ENCODE assay signal across 32 cellular contexts in the genomic region with DNA sequence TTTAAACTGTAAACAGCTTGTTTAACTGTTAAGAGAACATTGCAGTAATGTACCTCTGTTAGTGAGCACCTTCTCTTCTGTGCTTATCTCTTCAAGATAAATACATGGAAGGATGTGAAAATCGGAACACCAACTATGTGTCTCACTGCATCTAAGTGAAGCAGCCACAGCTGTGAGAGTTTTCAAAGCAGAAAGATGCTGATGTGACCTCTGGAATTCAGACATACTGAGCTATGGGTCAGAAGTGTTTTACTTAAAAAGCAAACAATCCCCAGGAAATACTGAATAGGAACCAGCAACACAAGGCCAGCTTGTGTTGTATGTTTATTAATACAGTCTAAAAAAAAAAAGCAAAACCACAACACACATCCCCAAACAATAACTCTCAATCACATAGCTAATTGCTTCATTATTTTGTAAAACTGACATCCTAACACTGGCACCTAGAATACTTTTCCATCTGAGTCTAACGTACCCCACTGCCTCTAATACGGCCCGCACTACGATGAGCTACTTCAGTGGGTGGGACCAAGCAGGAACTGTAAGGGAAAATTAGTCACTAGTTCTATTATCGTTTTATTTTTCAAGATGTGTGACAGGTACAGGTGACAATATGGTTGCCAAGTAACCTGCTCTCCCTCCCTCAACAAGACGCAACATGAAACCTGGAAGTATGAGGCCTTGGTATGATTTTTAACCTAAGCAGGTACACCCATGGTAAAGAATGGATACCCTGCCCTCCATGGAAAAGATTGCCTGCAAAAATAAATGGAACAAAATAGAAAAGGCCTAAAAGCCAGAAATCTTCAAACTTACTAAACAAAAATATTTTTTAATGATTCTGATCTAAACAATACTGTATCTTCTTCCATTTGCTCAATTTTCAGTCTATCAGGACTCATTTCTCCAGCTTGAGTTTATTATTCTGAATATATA. TPM values are rescaled to one million over a fixed set of nuclear protein-coding genes. Genes with fewer than 3 reads are reported as not detected.
A peak's percentile ranks its signal among the peaks of the same experiment; 100 is the strongest.
DNase-seq lines count a peak whose midpoint lies in the region; ATAC-seq and TF ChIP-seq lines count a peak whose summit lies in the region.
"Had no signal": no experiment of that assay in that cellular context is flagged by ENCODE, and none has a peak within 500 bp of the region (broad histone marks: within the 10 kb centered on the region; RNA-seq: fewer than 3 reads in every experiment).

No MANE protein-coding gene starts in this region.

- no peak overlapping the region for H3K4ac ChIP-seq in mesenchymal stem cell (ENCODE audit: low read depth in 1 of 2, low read length in 2 of 2)

- no peak for TF ChIP-seq POLR2A in vagina (IDR thresholded peaks at IDR 0.05)

- H2AFZ ChIP-seq in mesenchymal stem cell (ENCODE audit: low read depth, low read length): no peak overlapping the region
- H2AFZ ChIP-seq: GM23338 had no signal

- no peaks in the 10 kb centered on the region for H3K9me3 ChIP-seq in mesenchymal stem cell (ENCODE audit: control insufficient read depth, low read length)
- no peaks in the 10 kb centered on the region for H3K9me3 ChIP-seq in vagina
- H3K9me3 ChIP-seq in lower lobe of right lung: no peaks in the 10 kb centered on the region
- H3K9me3 ChIP-seq: body of pancreas, right lobe of liver, uterus had no signal

- H3K4me1 ChIP-seq in mesenchymal stem cell (ENCODE audit: control insufficient read depth, insufficient read depth, low read depth, low read length) (peaks cover 3% of the 10 kb centered on the region), vagina (peaks cover 39% of the 10 kb centered on the region), lower lobe of right lung (peaks cover 42% of the 10 kb centered on the region)

- TF ChIP-seq CTCF in vagina (IDR thresholded peaks at IDR 0.05): no peak
- no peak for TF ChIP-seq CTCF in lower lobe of right lung (IDR thresholded peaks at IDR 0.05)

- H2BK5ac ChIP-seq in mesenchymal stem cell (ENCODE audit: low read depth, low read length, poor library complexity, severe bottlenecking): no peak overlapping the region

- H3K79me1 ChIP-seq in mesenchymal stem cell (replicated peaks; ENCODE audit: low read length, poor library complexity, severe bottlenecking): peaks cover 30% of the 10 kb centered on the region

- H3K14ac ChIP-seq in mesenchymal stem cell (ENCODE audit: low read length in 2 of 2): no peak overlapping the region

- intact Hi-C loops in vagina (cut with DNase I) (no loop called here), lower lobe of right lung (cut with DNase I) (no loop called here)

- no peak for ATAC-seq in lower lobe of right lung
- ATAC-seq: activated CD4-positive, alpha-beta T cell treated with anti-CD3 and anti-CD28 coated beads for 36 hours; body of pancreas; GM23338; left cardiac atrium; SK-N-SH treated with all-trans-retinoic acid at 6 μM for 48 hours; stimulated activated effector memory CD8-positive, alpha-beta T cell treated with anti-CD3 and anti-CD28 coated beads, Interleukin-12 subunit alpha, Interleukin-12 subunit beta, amount 100 ng/mL, for 72 hours; T-helper 17 cell had no signal

- no peak overlapping the region for H2AK5ac ChIP-seq in mesenchymal stem cell (ENCODE audit: low read length, severe bottlenecking)

- 86% methylated on average over 5 of the region's 7 CpGs for WGBS in mesenchymal stem cell

- H4K8ac ChIP-seq in mesenchymal stem cell (ENCODE audit: low read length): no peak overlapping the region

- H3K23ac ChIP-seq in mesenchymal stem cell (ENCODE audit: low read length in 2 of 2): no peak overlapping the region

- H4K91ac ChIP-seq in mesenchymal stem cell (ENCODE audit: low read length): no peak overlapping the region

- peak overlapping the region; percentile 12 for H3K9ac ChIP-seq in mesenchymal stem cell (ENCODE audit: low read length)

- no peak overlapping the region for H3K4me2 ChIP-seq in mesenchymal stem cell (ENCODE audit: low read length, poor library complexity, severe bottlenecking)
- H3K4me2 ChIP-seq: GM23338 had no signal

- no peak overlapping the region for H3K18ac ChIP-seq in mesenchymal stem cell (ENCODE audit: low read depth in 1 of 2, low read length in 2 of 2)

- H2BK12ac ChIP-seq in mesenchymal stem cell (ENCODE audit: low read length in 2 of 2): no peak overlapping the region

- H3K27me3 ChIP-seq in mesenchymal stem cell (ENCODE audit: control insufficient read depth in 1 of 2, insufficient read depth in 1 of 2, low read length in 2 of 2) (no peaks in the 10 kb centered on the region), vagina (no peaks in the 10 kb centered on the region), lower lobe of right lung (ENCODE audit: low read depth) (no peaks in the 10 kb centered on the region)
- H3K27me3 ChIP-seq: body of pancreas, right lobe of liver, uterus had no signal

- H3K27ac ChIP-seq in caudate nucleus (ENCODE audit: low read depth, low read length) (peak overlapping the region; percentile 1), mesenchymal stem cell (ENCODE audit: low read length, poor library complexity, severe bottlenecking) (no peak overlapping the region), vagina (peak overlapping the region; percentile 14), lower lobe of right lung (no peak overlapping the region)
- H3K27ac ChIP-seq: 22Rv1, uterus had no signal

- peaks cover 37 to 60% of the 10 kb centered on the region in 2 experiments for H3K36me3 ChIP-seq in mesenchymal stem cell (ENCODE audit: control insufficient read depth in 1 of 2, insufficient read depth in 2 of 2, low read depth in 1 of 2, low read length in 2 of 2)
- peaks cover 0 to 54% of the 10 kb centered on the region in 2 donors for H3K36me3 ChIP-seq in vagina
- H3K36me3 ChIP-seq in lower lobe of right lung: peaks cover 59% of the 10 kb centered on the region
- H3K36me3 ChIP-seq: uterus had no signal

- no peak overlapping the region for H2BK120ac ChIP-seq in mesenchymal stem cell (ENCODE audit: low read depth, low read length)

- H3K4me3 ChIP-seq in mesenchymal stem cell (ENCODE audit: insufficient read depth in 1 of 2, low read depth in 1 of 2, low read length in 2 of 2) (no peak overlapping the region), vagina (no peak overlapping the region), lower lobe of right lung (no peak overlapping the region)
- H3K4me3 ChIP-seq: body of pancreas, GM23338, right lobe of liver, uterus had no signal

- DNase-seq in NCI-H2171 treated with DMSO at 0.1 percent for 48 hours (lab: John Stamatoyannopoulos, UW): peak; percentile 22
- DNase-seq in NCI-H2171 (lab: John Stamatoyannopoulos, UW): no peak
- peak in 9 of 61 donors; percentile 8 to 73 (median 24) for DNase-seq in caudate nucleus (lab: John Stamatoyannopoulos, UW)
- DNase-seq in mesenchymal stem cell: peak; percentile 14
- no peak for DNase-seq in vagina (ENCODE audit: extremely low spot score in 2 of 2)
- DNase-seq in amygdala (lab: John Stamatoyannopoulos, UW): no peak
- no peak for DNase-seq in DMS114 treated with DMSO at 0.1 percent for 48 hours (lab: John Stamatoyannopoulos, UW; ENCODE audit: unreplicated experiment)
- DNase-seq in lower lobe of right lung: no peak
- DNase-seq: activated CD4-positive, alpha-beta T cell treated with anti-CD3 and anti-CD28 coated beads for 36 hours; activated gamma-delta T cell treated with Interleukin-2 at 50 U/mL for 16 hours; body of pancreas; CD4-positive, CD25-positive, alpha-beta regulatory T cell; effector CD4-positive, alpha-beta T cell; EL; foreskin melanocyte; left cardiac atrium; mesendoderm; NCI-H1417; NCI-H2081; NCI-H446; NCI-H82; posterior cingulate gyrus; stimulated activated CD4-positive, alpha-beta T cell treated with anti-CD3 and anti-CD28 coated beads, Interleukin-12 subunit alpha, Interleukin-12 subunit beta, amount 100 ng/mL, for 4 hours; stimulated activated CD4-positive, alpha-beta T cell treated with anti-CD3 and anti-CD28 coated beads, Interleukin-4, amount 100 ng/mL, for 24 hours; substantia nigra; T-helper 17 cell; uterus had no signal

- H2BK15ac ChIP-seq in mesenchymal stem cell (ENCODE audit: low read depth, poor library complexity, severe bottlenecking): no peak overlapping the region

RNA-seq across cellular contexts. Expression of gene ERRFI1, which starts 13.9 kb away (rescaled TPM):
- 109 TPM for polyA plus RNA-seq in mesenchymal stem cell (2013, experiment 1 of 2)
- polyA plus RNA-seq in mesenchymal stem cell (2013, experiment 2 of 2): 106 TPM
- 160 TPM for total RNA-seq in vagina
- 65.1 TPM for total RNA-seq in lower lobe of right lung

RNA-seq across cellular contexts. Expression of gene PARK7, which starts 50.7 kb away (rescaled TPM):
- polyA plus RNA-seq in mesenchymal stem cell (2013, experiment 1 of 2): 232 TPM
- 236 TPM for polyA plus RNA-seq in mesenchymal stem cell (2013, experiment 2 of 2)
- total RNA-seq in vagina (119 TPM), lower lobe of right lung (187 TPM)

Comparison
In these comparisons a context has a peak if more than half of its experiments do, and no peak if none do; other contexts are left out.
1. DNase-seq: peak in NCI-H2171 treated with DMSO at 0.1 percent for 48 hours (single experiment) and mesenchymal stem cell (single experiment); none in NCI-H2171 (single experiment), vagina (0 of 2), amygdala (0 of 56), DMS114 treated with DMSO at 0.1 percent for 48 hours (single experiment) and lower lobe of right lung (single experiment).
2. H3K27ac ChIP-seq: peak in caudate nucleus (single experiment) and vagina (single experiment); none in mesenchymal stem cell (single experiment) and lower lobe of right lung (single experiment).